Comparison of ENCODE assay signal across 8 cellular contexts in genomic region chr19:18502633-18503294, GRCh38. TPM values are rescaled to one million over a fixed set of nuclear protein-coding genes. Genes with fewer than 3 reads are reported as not detected.
DNase-seq lines count a peak whose midpoint lies in the region; ATAC-seq, FAIRE-seq and TF ChIP-seq lines count a peak whose summit lies in the region.

No MANE protein-coding gene starts in this region.

- H3K36me3 ChIP-seq in kidney (ENCODE audit: control insufficient read depth in 1 of 2, insufficient read depth in 2 of 2, low read length in 2 of 2) = no peaks in the 10 kb centered on the region

- no peak for ATAC-seq in activated CD8-positive, alpha-beta T cell treated with anti-CD3 and anti-CD28 coated beads, Interleukin-2, amount 10 ng/mL, durations not matched to agents 7 days and 5 days
- ATAC-seq in GM21529 (IDR thresholded peaks at IDR 0.05; ENCODE audit: unreplicated experiment) = no peak
- no peak for ATAC-seq in HG02840 (IDR thresholded peaks at IDR 0.05; ENCODE audit: low FRiP score, unreplicated experiment)

- peaks cover 92% of the 10 kb centered on the region for H3K4me1 Mint-ChIP-seq in activated T-cell treated with anti-CD3 and anti-CD28 coated beads, Interleukin-2, amount 50 U/mL, for 24 hours (ENCODE audit: low read depth)
- H3K4me1 Mint-ChIP-seq in activated CD8-positive, alpha-beta T cell treated with anti-CD3 and anti-CD28 coated beads, Interleukin-2, amount 10 ng/mL, durations not matched to agents 7 days and 5 days (ENCODE audit: low read depth) = peaks cover 95% of the 10 kb centered on the region

- no peak for DNase-seq in activated T-cell treated with anti-CD3 and anti-CD28 coated beads, Interleukin-2, amount 50 U/mL, for 24 hours
- DNase-seq in activated T-cell treated with anti-CD3 and anti-CD28 coated beads for 4 hours = no peak
- DNase-seq in activated CD8-positive, alpha-beta T cell treated with anti-CD3 and anti-CD28 coated beads, Interleukin-2, amount 10 ng/mL, durations not matched to agents 7 days and 5 days = no peak
- DNase-seq in kidney = no peak
- DNase-seq in NCI-H1436 (lab: John Stamatoyannopoulos, UW) = no peak

- no peaks in the 10 kb centered on the region for H3K9me3 Mint-ChIP-seq in activated T-cell treated with anti-CD3 and anti-CD28 coated beads, Interleukin-2, amount 50 U/mL, for 24 hours
- H3K9me3 Mint-ChIP-seq in activated CD8-positive, alpha-beta T cell treated with anti-CD3 and anti-CD28 coated beads, Interleukin-2, amount 10 ng/mL, durations not matched to agents 7 days and 5 days (ENCODE audit: insufficient read depth) = no peaks in the 10 kb centered on the region

- CTCF ChIA-PET in activated CD8-positive, alpha-beta T cell treated with anti-CD3 and anti-CD28 coated beads, Interleukin-2, amount 10 ng/mL, durations not matched to agents 7 days and 5 days (lab: Charles Lee) = interaction anchor here (0.8 to 4.7 kb wide), 3 partner anchors 18 to 87 kb away, joined by 4 to 25 read pairs (median 4); no protein-coding TSS in a partner anchor

- no peak for TF ChIP-seq CTCF in kidney (IDR thresholded peaks at IDR 0.05; ENCODE audit: borderline replicate concordance, extremely low read depth, insufficient read depth)

- no peak overlapping the region for H3K4me3 Mint-ChIP-seq in activated T-cell treated with anti-CD3 and anti-CD28 coated beads, Interleukin-2, amount 50 U/mL, for 24 hours
- H3K4me3 Mint-ChIP-seq in activated CD8-positive, alpha-beta T cell treated with anti-CD3 and anti-CD28 coated beads, Interleukin-2, amount 10 ng/mL, durations not matched to agents 7 days and 5 days = no peak overlapping the region

- intact Hi-C loops in kidney (cut with DNase I) = no loop called here

- peaks cover under 1% of the 10 kb centered on the region for H3K36me3 Mint-ChIP-seq in activated T-cell treated with anti-CD3 and anti-CD28 coated beads, Interleukin-2, amount 50 U/mL, for 24 hours (ENCODE audit: low read depth)
- H3K36me3 Mint-ChIP-seq in activated CD8-positive, alpha-beta T cell treated with anti-CD3 and anti-CD28 coated beads, Interleukin-2, amount 10 ng/mL, durations not matched to agents 7 days and 5 days (ENCODE audit: low read depth) = peaks cover 1% of the 10 kb centered on the region

- no peak overlapping the region for H3K4me3 ChIP-seq in kidney (ENCODE audit: low read length in 2 of 2)

- H3K9ac ChIP-seq in kidney (ENCODE audit: low read length in 2 of 2) = peak overlapping the region in 1 of 2 donors; percentile 0

- peaks cover 85 to 88% of the 10 kb centered on the region in 2 donors for H3K4me1 ChIP-seq in kidney (ENCODE audit: control insufficient read depth in 1 of 2, insufficient read depth in 1 of 2, low read depth in 1 of 2, low read length in 2 of 2)

- H3K27ac ChIP-seq in kidney (ENCODE audit: low read depth in 2 of 2, low read length in 2 of 2) = peak overlapping the region; percentile 73 to 75
- peak overlapping the region; percentile 23 for H3K27ac ChIP-seq in temporal lobe (ENCODE audit: low read depth, low read length)

- no peaks in the 10 kb centered on the region for H3K9me3 ChIP-seq in kidney (ENCODE audit: control insufficient read depth in 1 of 2, low read length in 2 of 2)

- H3K27ac Mint-ChIP-seq in activated T-cell treated with anti-CD3 and anti-CD28 coated beads, Interleukin-2, amount 50 U/mL, for 24 hours = peak overlapping the region; percentile 76
- peak overlapping the region; percentile 2 for H3K27ac Mint-ChIP-seq in activated CD8-positive, alpha-beta T cell treated with anti-CD3 and anti-CD28 coated beads, Interleukin-2, amount 10 ng/mL, durations not matched to agents 7 days and 5 days

- POLR2A ChIA-PET in activated CD8-positive, alpha-beta T cell treated with anti-CD3 and anti-CD28 coated beads, Interleukin-2, amount 10 ng/mL, durations not matched to agents 7 days and 5 days (lab: Charles Lee) = interaction anchor here (0.8 kb wide), 1 partner anchor 85 kb away, joined by 3 read pairs; no protein-coding TSS in a partner anchor

- H3K27me3 Mint-ChIP-seq in activated T-cell treated with anti-CD3 and anti-CD28 coated beads, Interleukin-2, amount 50 U/mL, for 24 hours = no peaks in the 10 kb centered on the region
- no peaks in the 10 kb centered on the region for H3K27me3 Mint-ChIP-seq in activated CD8-positive, alpha-beta T cell treated with anti-CD3 and anti-CD28 coated beads, Interleukin-2, amount 10 ng/mL, durations not matched to agents 7 days and 5 days (ENCODE audit: low read depth)

- no peak for FAIRE-seq in kidney (lab: Jason Lieb, UNC)

RNA-seq across cellular contexts. Expression of gene ELL, which starts 19.1 kb away (rescaled TPM):
- total RNA-seq in activated CD8-positive, alpha-beta T cell treated with anti-CD3 and anti-CD28 coated beads, Interleukin-2, amount 10 ng/mL, durations not matched to agents 7 days and 5 days = 10 to 100 TPM; 20.8 to 22.3 TPM
- 25.2 TPM for total RNA-seq in kidney
- 5.7 TPM for polyA plus RNA-seq in kidney (ENCODE audit: insufficient read depth, low read depth, low replicate concordance)
- 5.2 TPM for total RNA-seq in temporal lobe

RNA-seq across cellular contexts. Expression of gene FKBP8, which starts 40.6 kb away (rescaled TPM):
- total RNA-seq in activated CD8-positive, alpha-beta T cell treated with anti-CD3 and anti-CD28 coated beads, Interleukin-2, amount 10 ng/mL, durations not matched to agents 7 days and 5 days = 100 to 1,000 TPM; 245 to 247 TPM
- total RNA-seq in kidney (207 TPM), temporal lobe (114 TPM)
- 314 TPM for polyA plus RNA-seq in kidney (ENCODE audit: insufficient read depth, low read depth, low replicate concordance)

RNA-seq across cellular contexts. Expression of gene KXD1, which starts 54.9 kb away (rescaled TPM):
- 100 to 1,000 TPM; 101 to 108 TPM for total RNA-seq in activated CD8-positive, alpha-beta T cell treated with anti-CD3 and anti-CD28 coated beads, Interleukin-2, amount 10 ng/mL, durations not matched to agents 7 days and 5 days
- total RNA-seq in kidney = 69.9 TPM
- polyA plus RNA-seq in kidney (ENCODE audit: insufficient read depth, low read depth, low replicate concordance) = 56.3 TPM
- total RNA-seq in temporal lobe = 20.9 TPM
